ENCODE assay signal across 9 cellular contexts in the genomic region with DNA sequence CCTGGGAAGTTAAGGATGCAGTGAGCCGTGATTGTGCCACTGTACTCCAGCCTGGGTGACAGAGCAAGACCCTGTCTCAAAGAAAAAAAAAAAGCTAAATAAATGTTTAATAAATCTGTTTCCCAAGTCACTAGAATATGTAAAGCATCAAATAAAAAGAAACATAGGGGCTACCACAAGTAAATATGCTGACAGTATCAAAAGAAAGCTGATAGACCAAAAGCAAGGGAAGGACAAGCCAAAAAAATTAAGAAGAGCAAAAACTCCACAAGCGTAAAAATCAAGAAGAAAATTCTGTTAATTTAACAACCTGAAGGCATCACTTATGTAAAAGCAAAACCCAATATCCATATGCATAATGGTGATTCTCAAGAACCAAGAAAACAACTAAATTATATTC.
"Had no signal": no experiment of that assay in that cellular context is flagged by ENCODE, and none has a peak within 500 bp of the region (broad histone marks: within the 10 kb centered on the region; RNA-seq: fewer than 3 reads in every experiment).

No MANE protein-coding gene starts in this region.

- DNase-seq: GM23248, GOT3, H7, HFFc6, KG1 had no signal

- H3K27ac Mint-ChIP-seq: HFFc6, IgD-negative memory B cell had no signal

- H3K27ac ChIP-seq: GM23248, HL-60 had no signal

- ATAC-seq: HCT116 had no signal

- H3K4me3 Mint-ChIP-seq: HFFc6 had no signal

- H3K4me3 ChIP-seq: GM23248, HAP-1 had no signal

- H3K36me3 ChIP-seq: HAP-1 had no signal

- H3K9me3 Mint-ChIP-seq: HFFc6, IgD-negative memory B cell had no signal

- H3K9me3 ChIP-seq: HAP-1 had no signal

- H3K27me3 Mint-ChIP-seq: IgD-negative memory B cell had no signal

- H2AFZ ChIP-seq: GM23248 had no signal

- H3K9ac ChIP-seq: GM23248 had no signal
